26 cellular contexts compared by ENCODE assay signal in genomic region chr5:105304859-105305258, GRCh38.
"Had no signal": no experiment of that assay in that cellular context is flagged by ENCODE, and none has a peak within 500 bp of the region (broad histone marks: within the 10 kb centered on the region; RNA-seq: fewer than 3 reads in every experiment).

No MANE protein-coding gene starts in this region.

- H3K36me3 Mint-ChIP-seq: activated naive CD4-positive, alpha-beta T cell treated with anti-CD3 and anti-CD28 coated beads, Interleukin-2, amount 50 U/mL, for 24 hours; brain; stimulated activated memory B cell treated with anti-CD40 and anti-IgM and Interleukin-4, amounts not matched to agents 10 μg/mL and 1 μg/mL and 100 μg/mL, for 72 hours had no signal

- H3K27me3 Mint-ChIP-seq: activated naive CD4-positive, alpha-beta T cell treated with anti-CD3 and anti-CD28 coated beads, Interleukin-2, amount 50 U/mL, for 24 hours; brain; effector memory CD8-positive, alpha-beta T cell; stimulated activated memory B cell treated with anti-CD40 and anti-IgM and Interleukin-4, amounts not matched to agents 10 μg/mL and 1 μg/mL and 100 μg/mL, for 72 hours had no signal

- H3K4me3 Mint-ChIP-seq: activated CD8-positive, alpha-beta T cell treated with anti-CD3 and anti-CD28 coated beads, Interleukin-2, amount 10 ng/mL, durations not matched to agents 7 days and 5 days; activated naive CD4-positive, alpha-beta T cell treated with anti-CD3 and anti-CD28 coated beads, Interleukin-2, amount 50 U/mL, for 24 hours; activated T-helper 1 cell treated with anti-CD3 and anti-CD28 coated beads, Interleukin-12 subunit alpha, Interleukin-12 subunit beta, Interleukin-2, Interleukin-4 antibody, amounts not matched to agents 30 ng/mL and 10 ng/mL and 1 ng/mL, durations not matched to agents 14 hours and 24 hours and 36 hours; brain; effector memory CD8-positive, alpha-beta T cell; stimulated activated memory B cell treated with anti-CD40 and anti-IgM and Interleukin-4, amounts not matched to agents 10 μg/mL and 1 μg/mL and 100 μg/mL, for 72 hours; T-helper 2 cell treated with Interferon-gamma antibody and Interleukin-4, amounts not matched to agents 5 μg/mL and 100 μg/mL, for 36 hours had no signal

- H3K27ac ChIP-seq: dorsolateral prefrontal cortex, heart right ventricle, neutrophil, pancreas, right lobe of liver, skin epidermis, stomach, suprapubic skin, tibial nerve, VCaP had no signal

- H3K9me3 Mint-ChIP-seq: activated naive CD4-positive, alpha-beta T cell treated with anti-CD3 and anti-CD28 coated beads, Interleukin-2, amount 50 U/mL, for 24 hours had no signal

- DNase-seq: activated CD4-positive, alpha-beta T cell treated with anti-CD3 and anti-CD28 coated beads for 1 hour; activated CD4-positive, alpha-beta T cell treated with anti-CD3 and anti-CD28 coated beads, Interleukin-2, amount 50 U/mL, for 1 hour; activated CD8-positive, alpha-beta T cell treated with anti-CD3 and anti-CD28 coated beads, Interleukin-2, amount 10 ng/mL, durations not matched to agents 7 days and 5 days; activated gamma-delta T cell; anterior cingulate cortex; central memory CD4-positive, alpha-beta T cell; dorsolateral prefrontal cortex; effector memory CD8-positive, alpha-beta T cell; heart right ventricle; left colon; mesenchymal stem cell; mucosa of descending colon; pancreas; right lobe of liver; stimulated activated CD4-positive, alpha-beta T cell treated with anti-CD3 and anti-CD28 coated beads, Interleukin-2, amount 100 ng/mL, for 24 hours; stomach had no signal

- H3K4me3 ChIP-seq: dorsolateral prefrontal cortex, heart right ventricle, mucosa of descending colon, pancreas, right lobe of liver, skin epidermis, stomach, suprapubic skin, tibial nerve had no signal

- H3K27ac Mint-ChIP-seq: activated CD8-positive, alpha-beta T cell treated with anti-CD3 and anti-CD28 coated beads, Interleukin-2, amount 10 ng/mL, durations not matched to agents 7 days and 5 days; activated naive CD4-positive, alpha-beta T cell treated with anti-CD3 and anti-CD28 coated beads, Interleukin-2, amount 50 U/mL, for 24 hours; activated T-helper 1 cell treated with anti-CD3 and anti-CD28 coated beads, Interleukin-12 subunit alpha, Interleukin-12 subunit beta, Interleukin-2, Interleukin-4 antibody, amounts not matched to agents 30 ng/mL and 10 ng/mL and 1 ng/mL, durations not matched to agents 14 hours and 24 hours and 36 hours; brain; effector memory CD8-positive, alpha-beta T cell; stimulated activated memory B cell treated with anti-CD40 and anti-IgM and Interleukin-4, amounts not matched to agents 10 μg/mL and 1 μg/mL and 100 μg/mL, for 72 hours; T-helper 2 cell treated with Interferon-gamma antibody and Interleukin-4, amounts not matched to agents 5 μg/mL and 100 μg/mL, for 36 hours had no signal

- H3K9me3 ChIP-seq: mucosa of descending colon, neutrophil, pancreas, right lobe of liver, stomach, suprapubic skin, tibial nerve had no signal

- H3K27me3 ChIP-seq: dorsolateral prefrontal cortex, heart right ventricle, neutrophil, pancreas, right lobe of liver, stomach, suprapubic skin, tibial nerve had no signal

- H3K36me3 ChIP-seq: heart right ventricle, neutrophil, pancreas, right lobe of liver, stomach, suprapubic skin, tibial nerve had no signal

- H3K4me1 Mint-ChIP-seq: activated naive CD4-positive, alpha-beta T cell treated with anti-CD3 and anti-CD28 coated beads, Interleukin-2, amount 50 U/mL, for 24 hours; brain; stimulated activated memory B cell treated with anti-CD40 and anti-IgM and Interleukin-4, amounts not matched to agents 10 μg/mL and 1 μg/mL and 100 μg/mL, for 72 hours had no signal

- H3K4me1 ChIP-seq: heart right ventricle, pancreas, right lobe of liver, stomach, suprapubic skin, tibial nerve had no signal
